In genomic region chr19:7197760-7198696, GRCh38 we compare ENCODE assay signal across 8 cellular contexts.
DNase-seq lines count a peak whose midpoint lies in the region; ATAC-seq and TF ChIP-seq lines count a peak whose summit lies in the region.

No MANE protein-coding gene starts in this region.

- H3K4me1 Mint-ChIP-seq in natural killer cell treated with Interleukin-12 subunit alpha and Interleukin-12 subunit beta and Interleukin-15 and Interleukin-18, amount 100 ng/mL, for 72 hours (ENCODE audit: low read depth in 2 of 2) = peaks cover 20 to 23% of the 10 kb centered on the region in 2 donors

- H3K27me3 Mint-ChIP-seq in natural killer cell treated with Interleukin-12 subunit alpha and Interleukin-12 subunit beta and Interleukin-15 and Interleukin-18, amount 100 ng/mL, for 72 hours = peaks cover 7% of the 10 kb centered on the region in 2 donors

- H4K20me1 ChIP-seq in DOHH2 (ENCODE audit: control insufficient read depth, insufficient read depth, low read depth, low read length) = no peaks in the 10 kb centered on the region

- H3K4me3 ChIP-seq in DOHH2 (ENCODE audit: low read length) (peak overlapping the region; percentile 74), fibroblast of pulmonary artery (replicated peaks; ENCODE audit: low read depth, low read length) (peak overlapping the region; percentile 73)

- ATAC-seq in GM21619 (IDR thresholded peaks at IDR 0.05; ENCODE audit: unreplicated experiment) = peak; percentile 68
- peak; percentile 93 to 94 for ATAC-seq in natural killer cell treated with Interleukin-12 subunit alpha and Interleukin-12 subunit beta and Interleukin-15 and Interleukin-18, amount 100 ng/mL, for 72 hours

- H3K4me3 Mint-ChIP-seq in natural killer cell treated with Interleukin-12 subunit alpha and Interleukin-12 subunit beta and Interleukin-15 and Interleukin-18, amount 100 ng/mL, for 72 hours = peak overlapping the region; percentile 95

- no peaks in the 10 kb centered on the region for H3K9me2 ChIP-seq in DOHH2 (replicated peaks; ENCODE audit: control insufficient read depth, low read length)

- H3K9me3 ChIP-seq in DOHH2 (ENCODE audit: control insufficient read depth, insufficient read depth, low read length) = no peaks in the 10 kb centered on the region

- peaks cover 15% of the 10 kb centered on the region for H3F3A ChIP-seq in DOHH2 (ENCODE audit: control insufficient read depth, insufficient read depth)

- peak overlapping the region; percentile 91 for H3K27ac Mint-ChIP-seq in natural killer cell treated with Interleukin-12 subunit alpha and Interleukin-12 subunit beta and Interleukin-15 and Interleukin-18, amount 100 ng/mL, for 72 hours

- H3K27ac ChIP-seq in DOHH2 (ENCODE audit: low read depth, low read length) = peak overlapping the region; percentile 42

- H3K36me3 ChIP-seq in DOHH2 (ENCODE audit: control insufficient read depth, low read length) = no peaks in the 10 kb centered on the region

- no peaks in the 10 kb centered on the region for H3K36me3 Mint-ChIP-seq in natural killer cell treated with Interleukin-12 subunit alpha and Interleukin-12 subunit beta and Interleukin-15 and Interleukin-18, amount 100 ng/mL, for 72 hours

- TF ChIP-seq CTCF in DOHH2 (IDR thresholded peaks at IDR 0.05; ENCODE audit: low read depth, low read length, poor library complexity, severe bottlenecking) (peak; percentile 11), fibroblast of pulmonary artery (IDR thresholded peaks at IDR 0.05; ENCODE audit: low read length, missing control alignments) (peak; percentile 1)

- H3K4me2 ChIP-seq in DOHH2 (ENCODE audit: low read length) = peak overlapping the region; percentile 83

- no peaks in the 10 kb centered on the region for H3K79me2 ChIP-seq in DOHH2 (ENCODE audit: control insufficient read depth, low read length)

- peaks cover 2% of the 10 kb centered on the region for H3K27me3 ChIP-seq in DOHH2 (ENCODE audit: control insufficient read depth, low read length)

- DNase-seq in KBM-7 = peak; percentile 94
- peak; percentile 89 for DNase-seq in RPMI7951 (ENCODE audit: low read depth)
- peak; percentile 83 for DNase-seq in activated T-helper 9 cell treated with anti-CD3 and anti-CD28 coated beads, Interleukin-2, amount 50 U/mL, for 16 hours (ENCODE audit: low read depth)
- peak; percentile 96 for DNase-seq in fibroblast of pulmonary artery (ENCODE audit: low read depth)
- peak; percentile 96 for DNase-seq in natural killer cell treated with Interleukin-12 subunit alpha and Interleukin-12 subunit beta and Interleukin-15 and Interleukin-18, amount 100 ng/mL, for 72 hours (ENCODE audit: low spot score)
- DNase-seq in stimulated activated naive CD4-positive, alpha-beta T cell (lab: John Stamatoyannopoulos, UW) = peak; percentile 85 to 94 (median 88)

- no peaks in the 10 kb centered on the region for H3K9me3 Mint-ChIP-seq in natural killer cell treated with Interleukin-12 subunit alpha and Interleukin-12 subunit beta and Interleukin-15 and Interleukin-18, amount 100 ng/mL, for 72 hours

- peaks cover 31% of the 10 kb centered on the region for H3K4me1 ChIP-seq in DOHH2 (ENCODE audit: control insufficient read depth, low read length)

- in situ Hi-C loops in KBM-7 (cut with MboI; ENCODE audit: low pct_unique_long_range_greater_than_20kb, low sequenced_read_pairs) = no loop called here

Comparison
In these comparisons a context has a peak if more than half of its experiments do, and no peak if none do; other contexts are left out.
1. Peak in every context shown above with its lines: DNase-seq, ATAC-seq, H3K4me3 ChIP-seq and H3K27ac ChIP-seq.